In genomic region chr13:107348471-107348870, GRCh38 we compare ENCODE assay signal across 19 cellular contexts.
"Had no signal": no experiment of that assay in that cellular context is flagged by ENCODE, and none has a peak within 500 bp of the region (broad histone marks: within the 10 kb centered on the region; RNA-seq: fewer than 3 reads in every experiment).

No MANE protein-coding gene starts in this region.

- H3K36me3 ChIP-seq: esophagus muscularis mucosa, heart left ventricle, spleen, upper lobe of left lung had no signal

- H3K4me3 ChIP-seq: esophagus muscularis mucosa, heart left ventricle, lung, psoas muscle, spleen, testis, upper lobe of left lung had no signal

- H3K9me3 ChIP-seq: esophagus muscularis mucosa, heart left ventricle, psoas muscle, testis, upper lobe of left lung had no signal

- DNase-seq: activated CD4-positive, alpha-beta T cell treated with anti-CD3 and anti-CD28 coated beads, Interleukin-2, amount 50 U/mL, for 1 hour; activated CD8-positive, alpha-beta memory T cell treated with anti-CD3 and anti-CD28 coated beads for 24 hours; activated gamma-delta T cell treated with Interleukin-2 at 50 U/mL for 16 hours; activated naive CD8-positive, alpha-beta T cell treated with anti-CD3 and anti-CD28 coated beads for 36 hours; central memory CD4-positive, alpha-beta T cell; cortex of kidney; effector CD4-positive, alpha-beta T cell; foreskin melanocyte; heart left ventricle; immature natural killer cell; left colon; psoas muscle; spleen; stimulated activated naive CD8-positive, alpha-beta T cell treated with anti-CD3 and anti-CD28 coated beads, Interleukin-15, amount 100 ng/mL, for 72 hours; testis; upper lobe of left lung had no signal

- H3K27me3 ChIP-seq: esophagus muscularis mucosa, spleen, testis, upper lobe of left lung had no signal

- H3K27ac ChIP-seq: esophagus muscularis mucosa, heart left ventricle, psoas muscle, spleen, testis, upper lobe of left lung had no signal

- H3K4me1 ChIP-seq: esophagus muscularis mucosa, heart left ventricle, psoas muscle, spleen, testis, upper lobe of left lung had no signal

- ATAC-seq: heart left ventricle; left colon; psoas muscle; sciatic nerve; stimulated activated naive CD8-positive, alpha-beta T cell treated with anti-CD3 and anti-CD28 coated beads, Interleukin-15, amount 100 ng/mL, for 72 hours had no signal
